ENCODE assay signal across 9 cellular contexts in the genomic region with DNA sequence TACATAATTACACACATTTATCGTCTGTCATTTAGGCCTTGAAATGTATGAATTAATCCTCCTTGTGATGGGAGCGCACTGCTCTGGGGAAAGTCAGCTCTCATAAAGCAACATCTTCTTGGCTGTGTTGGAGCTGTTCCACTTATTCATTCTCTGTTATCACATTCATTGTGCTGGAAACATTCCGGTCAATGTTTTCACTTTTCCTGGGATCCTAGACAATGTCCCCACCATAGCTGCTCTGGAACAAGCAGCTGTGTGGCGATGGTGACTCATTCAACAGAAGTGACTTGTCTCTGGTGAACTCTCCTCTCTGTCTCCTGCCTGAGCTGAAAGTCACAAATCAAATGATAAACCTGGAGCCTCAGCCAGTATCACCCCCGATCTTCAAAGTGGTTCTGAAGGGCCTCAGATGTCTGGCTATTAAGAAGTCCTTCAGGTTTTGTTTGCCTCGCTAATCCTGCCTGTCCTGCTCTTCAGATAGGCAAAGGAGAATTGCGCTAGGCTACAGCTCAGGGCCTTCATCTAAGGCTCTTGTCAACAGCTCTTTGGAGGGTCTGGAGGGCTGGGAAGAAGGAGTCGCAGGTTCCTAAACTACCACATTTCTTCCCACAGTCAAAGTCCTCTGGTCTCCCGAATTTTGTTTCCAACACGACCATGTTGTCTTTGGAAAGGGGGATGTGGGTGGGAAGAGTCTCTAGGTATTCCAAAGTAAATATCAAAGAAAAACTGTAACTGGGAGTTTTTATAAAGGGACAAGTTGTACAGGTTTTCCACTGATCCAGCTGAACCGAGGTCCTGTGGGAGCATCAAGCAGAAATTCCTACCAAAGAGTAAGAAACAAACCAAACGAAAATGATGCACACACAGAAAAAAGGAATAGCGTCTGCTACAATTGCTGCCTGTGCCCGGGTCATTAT. TPM values are rescaled to one million over a fixed set of nuclear protein-coding genes. Genes with fewer than 3 reads are reported as not detected.
DNase-seq lines count a peak whose midpoint lies in the region; ATAC-seq and TF ChIP-seq lines count a peak whose summit lies in the region.
"Had no signal": no experiment of that assay in that cellular context is flagged by ENCODE, and none has a peak within 500 bp of the region (broad histone marks: within the 10 kb centered on the region; RNA-seq: fewer than 3 reads in every experiment).

No MANE protein-coding gene starts in this region.

- H3K36me3 ChIP-seq in Caco-2 (ENCODE audit: control insufficient read depth, insufficient read depth, low read length) (no peaks in the 10 kb centered on the region), Panc1 (ENCODE audit: control insufficient read depth, insufficient read depth, low read length) (no peaks in the 10 kb centered on the region), osteoblast (ENCODE audit: insufficient read depth, low read length) (no peaks in the 10 kb centered on the region), ovary (no peaks in the 10 kb centered on the region)

- peaks cover 65% of the 10 kb centered on the region for H3K4me1 ChIP-seq in Caco-2
- peaks cover 44% of the 10 kb centered on the region for H3K4me1 ChIP-seq in Panc1 (ENCODE audit: control insufficient read depth, insufficient read depth, low read length)
- H3K4me1 ChIP-seq in osteoblast (ENCODE audit: insufficient read depth, low read length): peaks cover 15% of the 10 kb centered on the region
- no peaks in the 10 kb centered on the region for H3K4me1 ChIP-seq in ovary (ENCODE audit: insufficient read depth)

- no peaks in the 10 kb centered on the region for H3K36me3 Mint-ChIP-seq in Caco-2 (ENCODE audit: insufficient read depth, unreplicated experiment)

- DNase-seq in Caco-2 (peak; percentile 80 to 85), Panc1 (ENCODE audit: low read depth, low spot score) (no peak), epithelial cell of prostate (ENCODE audit: low read depth, low spot score) (no peak), osteoblast (ENCODE audit: insufficient read length, low spot score, missing footprints) (peak; percentile 68), HUDEP-2 (lab: John Stamatoyannopoulos, UW; ENCODE audit: unreplicated experiment in 76 of 76) (no peak), retina (no peak), ovary (no peak)
- DNase-seq: mucosa of descending colon had no signal

- H3K4me3 ChIP-seq in Caco-2 (ENCODE audit: low read depth, low read length): no peak overlapping the region
- no peak overlapping the region for H3K4me3 ChIP-seq in Panc1 (ENCODE audit: low read depth in 2 of 2, low read length in 2 of 2)
- H3K4me3 ChIP-seq in osteoblast (ENCODE audit: insufficient read depth, low read length): no peak overlapping the region
- H3K4me3 ChIP-seq in ovary: no peak overlapping the region
- H3K4me3 ChIP-seq: mucosa of descending colon had no signal

- ATAC-seq in Panc1 (peak; percentile 67), HG03280 (IDR thresholded peaks at IDR 0.05; ENCODE audit: unreplicated experiment) (no peak)

- H4K20me1 ChIP-seq in osteoblast (ENCODE audit: insufficient read depth, low read length): no peaks in the 10 kb centered on the region

- 79 to 83% (median 80%) methylated on average over 14 of the region's 14 CpGs for WGBS in ovary, 3 donors

- H3K9me3 Mint-ChIP-seq in Caco-2 (ENCODE audit: unreplicated experiment): no peaks in the 10 kb centered on the region

- BruUV-seq in Caco-2 (replicated peaks; lab: Mats Ljungman, UMichigan) (TSS peak; percentile 78), Panc1 (replicated peaks; lab: Mats Ljungman, UMichigan) (no TSS peak)

- peaks cover 53% of the 10 kb centered on the region for H3K4me1 Mint-ChIP-seq in Caco-2 (ENCODE audit: low read depth, unreplicated experiment)

- no peaks in the 10 kb centered on the region for H3K79me2 ChIP-seq in osteoblast (ENCODE audit: insufficient read depth, low read length)

- H3K9me3 ChIP-seq in Caco-2: no peaks in the 10 kb centered on the region
- H3K9me3 ChIP-seq in Panc1 (ENCODE audit: control insufficient read depth, insufficient read depth, low read depth, low read length): no peaks in the 10 kb centered on the region
- no peaks in the 10 kb centered on the region for H3K9me3 ChIP-seq in osteoblast (ENCODE audit: low read depth, low read length)
- H3K9me3 ChIP-seq in ovary: no peaks in the 10 kb centered on the region
- H3K9me3 ChIP-seq: mucosa of descending colon had no signal

- no peak overlapping the region for H2AFZ ChIP-seq in osteoblast (ENCODE audit: low read length)

- in situ Hi-C loops in Panc1 (cut with HindIII; ENCODE audit: low pct_unique_long_range_greater_than_20kb, low sequenced_read_pairs): no loop called here

- TF ChIP-seq CTCF in Caco-2 (IDR thresholded peaks at IDR 0.05; ENCODE audit: insufficient read depth in 1 of 2, low read depth in 1 of 2, low read length in 1 of 2, severe bottlenecking in 1 of 2, unreplicated experiment in 1 of 2) (no peak), Panc1 (IDR thresholded peaks at IDR 0.05) (no peak), osteoblast (IDR thresholded peaks at IDR 0.05; ENCODE audit: extremely low read depth, low read depth, low read length) (no peak), ovary (IDR thresholded peaks at IDR 0.05) (no peak)

- CTCF ChIA-PET in Caco-2 (lab: Charles Lee): interaction anchor here (0.5 to 1.2 kb wide), 3 partner anchors 15 to 252 kb away, joined by 3 to 6 read pairs (median 4); no protein-coding TSS in a partner anchor
- CTCF ChIA-PET in Panc1 (lab: Charles Lee): no interaction called here

- peak overlapping the region; percentile 60 for H3K4me3 Mint-ChIP-seq in Caco-2 (ENCODE audit: unreplicated experiment)

- POLR2A ChIA-PET in Caco-2 (lab: Charles Lee): interaction anchor here (0.6 to 1.5 kb wide), 9 partner anchors 9 to 59 kb away, joined by 3 to 14 read pairs (median 4); partner anchors contain the start of gene KLF6
- POLR2A ChIA-PET in Panc1 (lab: Charles Lee): no interaction called here

- no peak for TF ChIP-seq EP300 in ovary (IDR thresholded peaks at IDR 0.05)

- peak overlapping the region; percentile 91 for H3K27ac Mint-ChIP-seq in Caco-2 (ENCODE audit: unreplicated experiment)

- H3K4me2 ChIP-seq in osteoblast (ENCODE audit: insufficient read depth, low read length): peak overlapping the region; percentile 11

- H3K27me3 Mint-ChIP-seq in Caco-2 (ENCODE audit: insufficient read depth, unreplicated experiment): no peaks in the 10 kb centered on the region

- TF ChIP-seq POLR2A in ovary (IDR thresholded peaks at IDR 0.05): no peak

- H3K27me3 ChIP-seq in Caco-2 (replicated peaks; ENCODE audit: control insufficient read depth, insufficient read depth, low read length): no peaks in the 10 kb centered on the region
- H3K27me3 ChIP-seq in Panc1 (ENCODE audit: control insufficient read depth, insufficient read depth, low read length): no peaks in the 10 kb centered on the region
- H3K27me3 ChIP-seq in osteoblast (ENCODE audit: insufficient read depth, low read length): no peaks in the 10 kb centered on the region
- H3K27me3 ChIP-seq in ovary: no peaks in the 10 kb centered on the region

- intact Hi-C loops in Caco-2 (cut with micrococcal nuclease; ENCODE audit: unreplicated experiment): loop anchor here (1.0 to 2.0 kb wide), 3 partner anchors 15 to 125 kb away; no protein-coding TSS in a partner anchor
- intact Hi-C loops in Panc1 (cut with micrococcal nuclease; ENCODE audit: unreplicated experiment): no loop called here
- intact Hi-C loops in ovary (cut with DNase I): no loop called here

- peak overlapping the region; percentile 88 for H3K27ac ChIP-seq in Panc1 (ENCODE audit: low read length)
- H3K27ac ChIP-seq in epithelial cell of prostate: peak overlapping the region; percentile 94
- peak overlapping the region; percentile 61 for H3K27ac ChIP-seq in osteoblast (ENCODE audit: low read depth, low read length)
- no peak overlapping the region for H3K27ac ChIP-seq in ovary

RNA-seq across cellular contexts. Expression of gene KLF6, which starts 29.3 kb away (rescaled TPM):
- 78.5 and 84.5 TPM in 2 replicates for total RNA-seq in Caco-2 (2022)
- 177 TPM for total RNA-seq in Panc1 (2021; ENCODE audit: unreplicated experiment)
- polyA plus RNA-seq in Panc1 (2012; ENCODE audit: insufficient read length): 108 TPM
- total RNA-seq in osteoblast: 50.1 and 52.1 TPM in 2 replicates
- 100 to 1,000 TPM in 3 of 7 donors, 10 to 100 TPM in 4; 53.7 to 178 (median 97.3) TPM for total RNA-seq in ovary
- polyA plus RNA-seq in ovary: 10 to 100 TPM; 45.4 to 79.0 TPM

Comparison
In these comparisons a context has a peak if more than half of its experiments do, and no peak if none do; other contexts are left out.
1. DNase-seq: peak in Caco-2 (2 of 2) and osteoblast (single experiment); none in Panc1 (single experiment), epithelial cell of prostate (single experiment), HUDEP-2 (0 of 76), retina (single experiment) and ovary (0 of 5).
2. H3K27ac ChIP-seq: peak in Panc1 (single experiment), epithelial cell of prostate (single experiment) and osteoblast (single experiment); none in ovary (0 of 2).